ENCODE assay signal across 21 cellular contexts in the genomic region with DNA sequence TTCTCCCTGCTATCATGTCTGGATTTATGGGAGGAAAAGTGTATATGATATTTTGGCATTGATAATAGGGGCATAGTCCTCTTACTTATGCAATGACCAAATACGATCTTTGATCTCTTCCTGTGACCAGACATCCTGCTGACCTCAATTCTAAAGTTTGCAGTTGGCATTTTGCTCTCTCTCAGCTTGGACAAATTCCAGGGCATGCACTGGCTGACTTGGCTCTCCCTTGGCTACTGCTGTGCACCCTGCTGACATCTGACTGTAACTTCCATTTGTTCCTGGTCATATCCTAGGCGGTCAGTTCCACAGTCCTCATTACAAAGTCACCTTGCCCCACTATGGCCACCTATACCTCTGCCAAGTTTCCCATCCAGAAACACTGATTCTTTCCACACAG.
DNase-seq lines count a peak whose midpoint lies in the region; ATAC-seq and TF ChIP-seq lines count a peak whose summit lies in the region.
"Had no signal": no experiment of that assay in that cellular context is flagged by ENCODE, and none has a peak within 500 bp of the region (broad histone marks: within the 10 kb centered on the region; RNA-seq: fewer than 3 reads in every experiment).

No MANE protein-coding gene starts in this region.

- in situ Hi-C loops in transverse colon (cut with MboI; ENCODE audit: low pct_ligation_motif_present in 1 of 4, low pct_unique_long_range_greater_than_20kb in 1 of 4, low sequenced_read_pairs in 3 of 4): no loop called here

- H3K4me3 ChIP-seq in mucosa of descending colon: no peak overlapping the region
- H3K4me3 ChIP-seq in transverse colon: no peak overlapping the region
- H3K4me3 ChIP-seq: adrenal gland, skin epidermis had no signal

- no peaks in the 10 kb centered on the region for H3K9me3 ChIP-seq in mucosa of descending colon
- no peaks in the 10 kb centered on the region for H3K9me3 ChIP-seq in transverse colon
- H3K9me3 ChIP-seq: adrenal gland had no signal

- WGBS in transverse colon (ENCODE audit: low coverage in 1 of 2), 2 donors: 57 to 71% methylated on average over 2 of the region's 2 CpGs

- TF ChIP-seq RAD21 in Ishikawa (IDR thresholded peaks at IDR 0.05; ENCODE audit: low read depth): no peak

- DNase-seq in AG08396 (ENCODE audit: low spot score) (peak; percentile 5), cerebellum (ENCODE audit: low spot score) (peak; percentile 55), mucosa of descending colon (no peak), transverse colon (no peak)
- DNase-seq in activated CD8-positive, alpha-beta memory T cell treated with anti-CD3 and anti-CD28 coated beads, Interleukin-2, amount 50 U/mL, for 4 hours: no peak
- DNase-seq in activated CD4-positive, alpha-beta T cell treated with anti-CD3 and anti-CD28 coated beads for 36 hours: no peak
- DNase-seq: activated CD4-positive, alpha-beta T cell treated with anti-CD3 and anti-CD28 coated beads for 48 hours; activated naive CD4-positive, alpha-beta T cell; activated T-cell treated with anti-CD3 and anti-CD28 coated beads, Interleukin-2, amount 50 U/mL, for 4 hours; cortex of kidney; HFFc6; Karpas-422; NCI-H1092 treated with DMSO at 0.1 percent for 48 hours; NCI-H187 treated with DMSO at 0.1 percent for 48 hours; NCI-H526 treated with DMSO at 0.1 percent for 48 hours; stimulated activated CD4-positive, alpha-beta T cell treated with anti-CD3 and anti-CD28 coated beads, Interleukin-1b, Interleukin-23, amount 100 ng/mL, for 48 hours had no signal

- peaks cover 6% of the 10 kb centered on the region for H3K9me3 Mint-ChIP-seq in activated CD4-positive, alpha-beta T cell treated with anti-CD3 and anti-CD28 coated beads for 36 hours (ENCODE audit: low read depth)

- intact Hi-C loops in mucosa of descending colon (cut with DNase I, micrococcal nuclease) (no loop called here), transverse colon (cut with DNase I; ENCODE audit: low total_unique reads) (no loop called here)
- intact Hi-C loops in activated CD4-positive, alpha-beta T cell treated with anti-CD3 and anti-CD28 coated beads for 36 hours (cut with DNase I, micrococcal nuclease): no loop called here

- ATAC-seq in mucosa of descending colon: peak; percentile 31
- ATAC-seq in HG02610 (IDR thresholded peaks at IDR 0.05; ENCODE audit: unreplicated experiment): no peak
- ATAC-seq in activated CD4-positive, alpha-beta T cell treated with anti-CD3 and anti-CD28 coated beads for 36 hours: no peak
- ATAC-seq: activated T-cell treated with anti-CD3 and anti-CD28 coated beads, Interleukin-2, amount 50 U/mL, for 4 hours had no signal

- TF ChIP-seq EP300 in Ishikawa (IDR thresholded peaks at IDR 0.05; ENCODE audit: borderline replicate concordance) (peak; percentile 95), transverse colon (IDR thresholded peaks at IDR 0.05; ENCODE audit: low read depth) (no peak)

- no peaks in the 10 kb centered on the region for H3K4me1 ChIP-seq in mucosa of descending colon (ENCODE audit: low read depth)
- H3K4me1 ChIP-seq in transverse colon: no peaks in the 10 kb centered on the region
- H3K4me1 ChIP-seq: adrenal gland had no signal

- no peaks in the 10 kb centered on the region for H3K4me1 Mint-ChIP-seq in activated CD4-positive, alpha-beta T cell treated with anti-CD3 and anti-CD28 coated beads for 36 hours

- H3K27ac ChIP-seq in transverse colon: no peak overlapping the region
- H3K27ac ChIP-seq: adrenal gland, skin epidermis had no signal

- no peaks in the 10 kb centered on the region for H3K36me3 Mint-ChIP-seq in activated CD4-positive, alpha-beta T cell treated with anti-CD3 and anti-CD28 coated beads for 36 hours (ENCODE audit: low read depth)

- TF ChIP-seq CTCF in mucosa of descending colon (IDR thresholded peaks at IDR 0.05) (no peak), transverse colon (IDR thresholded peaks at IDR 0.05) (no peak)

- POLR2A ChIA-PET in activated CD4-positive, alpha-beta T cell treated with anti-CD3 and anti-CD28 coated beads for 36 hours (lab: Charles Lee): no interaction called here

- peaks cover 6% of the 10 kb centered on the region for H3K27me3 Mint-ChIP-seq in activated CD4-positive, alpha-beta T cell treated with anti-CD3 and anti-CD28 coated beads for 36 hours

- CTCF ChIA-PET in activated CD4-positive, alpha-beta T cell treated with anti-CD3 and anti-CD28 coated beads for 36 hours (lab: Charles Lee): no interaction called here

- no peak for TF ChIP-seq POLR2A in transverse colon (IDR thresholded peaks at IDR 0.05)

- H3K27me3 ChIP-seq in transverse colon: no peaks in the 10 kb centered on the region
- H3K27me3 ChIP-seq: adrenal gland had no signal

- no peaks in the 10 kb centered on the region for H3K36me3 ChIP-seq in mucosa of descending colon (ENCODE audit: low read depth)
- H3K36me3 ChIP-seq in transverse colon: no peaks in the 10 kb centered on the region
- H3K36me3 ChIP-seq: adrenal gland had no signal

- H3K4me3 Mint-ChIP-seq in activated CD4-positive, alpha-beta T cell treated with anti-CD3 and anti-CD28 coated beads for 36 hours: no peak overlapping the region
- H3K4me3 Mint-ChIP-seq: activated T-cell treated with anti-CD3 and anti-CD28 coated beads, Interleukin-2, amount 50 U/mL, for 4 hours; HFFc6; T-helper 1 cell treated with Interleukin-12 subunit alpha and Interleukin-12 subunit beta and Interleukin-4 antibody, amounts not matched to agents 30 μg/mL and 1 μg/mL, for 36 hours had no signal

- no peak overlapping the region for H3K27ac Mint-ChIP-seq in activated CD4-positive, alpha-beta T cell treated with anti-CD3 and anti-CD28 coated beads for 36 hours
- H3K27ac Mint-ChIP-seq: HFFc6; T-helper 1 cell treated with Interleukin-12 subunit alpha and Interleukin-12 subunit beta and Interleukin-4 antibody, amounts not matched to agents 30 μg/mL and 1 μg/mL, for 36 hours had no signal

TF ChIP-seq in Ishikawa, 13 proteins besides CTCF, POLR2A, EP300 and RAD21:
- TF ChIP-seq TAF1 (IDR thresholded peaks at IDR 0.05; ENCODE audit: low read depth) (no peak), MAX (IDR thresholded peaks at IDR 0.05) (peak; percentile 46), EGR1 (IDR thresholded peaks at IDR 0.05) (no peak), YY1 (IDR thresholded peaks at IDR 0.05; ENCODE audit: low read depth) (peak; percentile 56; the same call in 1 of the 2 replicates), CEBPB (IDR thresholded peaks at IDR 0.05) (peak; percentile 84), TEAD4 (IDR thresholded peaks at IDR 0.05) (peak; percentile 95), NFIC (IDR thresholded peaks at IDR 0.05) (peak; percentile 99), ZBTB7A (IDR thresholded peaks at IDR 0.05; ENCODE audit: low read depth) (no peak), FOXM1 (IDR thresholded peaks at IDR 0.05; ENCODE audit: borderline replicate concordance, low read depth) (peak; percentile 80), TCF12 (IDR thresholded peaks at IDR 0.05; ENCODE audit: low read depth) (peak; percentile 93)

Comparison
In these comparisons a context has a peak if more than half of its experiments do, and no peak if none do; other contexts are left out.
1. DNase-seq: peak in AG08396 (single experiment) and cerebellum (single experiment); none in mucosa of descending colon (0 of 3), activated CD8-positive, alpha-beta memory T cell treated with anti-CD3 and anti-CD28 coated beads, Interleukin-2, amount 50 U/mL, for 4 hours (single experiment), activated CD4-positive, alpha-beta T cell treated with anti-CD3 and anti-CD28 coated beads for 36 hours (single experiment) and transverse colon (single experiment).